1 cellular context compared by ENCODE assay signal in genomic region chr16:10485698-10486382, GRCh38.
TF ChIP-seq lines count a peak whose summit lies in the region.

No MANE protein-coding gene starts in this region.

TF ChIP-seq in K562, 482 proteins besides CTCF, POLR2A, EP300 and RAD21 (continued from another document):
- TF ChIP-seq ZNF518B (CRISPR knock-in tag; IDR thresholded peaks at IDR 0.05) (no peak), STAT5B (CRISPR knock-in tag; IDR thresholded peaks at IDR 0.05) (no peak), KLF10 (CRISPR knock-in tag; IDR thresholded peaks at IDR 0.05) (no peak), TGIF2 (CRISPR knock-in tag; IDR thresholded peaks at IDR 0.05) (no peak), CBFA2T3 (IDR thresholded peaks at IDR 0.05) (peak; percentile 78), CBX3 (IDR thresholded peaks at IDR 0.05; ENCODE audit: borderline replicate concordance in 1 of 2, low read length in 2 of 2) (peak in 1 of 2 experiments; percentile 82; a peak in 2 of 3 replicates), ZBTB26 (CRISPR knock-in tag; IDR thresholded peaks at IDR 0.05) (no peak), CEBPB (tag; IDR thresholded peaks at IDR 0.05) (0 out of 2 replicates have a peak, but pooled peaks have one; percentile 9), TAF7 (tag; IDR thresholded peaks at IDR 0.05) (no peak), CHD1 (IDR thresholded peaks at IDR 0.05; ENCODE audit: low read length) (no peak), MTA3 (IDR thresholded peaks at IDR 0.05; ENCODE audit: borderline replicate concordance) (peak; percentile 22; the same call in 1 of the 2 replicates), SMARCE1 (IDR thresholded peaks at IDR 0.05) (peak; percentile 89; the same call in 1 of the 2 replicates), ADNP (tag; IDR thresholded peaks at IDR 0.05) (0 out of 2 replicates have a peak, but pooled peaks have one; percentile 48), CBX5 (IDR thresholded peaks at IDR 0.05; ENCODE audit: borderline replicate concordance, low read depth) (0 out of 2 replicates have a peak, but pooled peaks have one; percentile 43), MEIS2 (IDR thresholded peaks at IDR 0.05; ENCODE audit: partially characterized antibody) (no peak), PHTF2 (CRISPR knock-in tag; IDR thresholded peaks at IDR 0.05) (no peak), CTBP1 (IDR thresholded peaks at IDR 0.05; ENCODE audit: borderline replicate concordance) (peak; percentile 66), CBFA2T2 (conservative IDR thresholded peaks at IDR 0.05) (peak; percentile 71), TEAD4 (IDR thresholded peaks at IDR 0.05; ENCODE audit: low read length) (peak; percentile 31; the same call in 1 of the 2 replicates), TEAD4 (CRISPR knock-in tag; IDR thresholded peaks at IDR 0.05; ENCODE audit: borderline replicate concordance) (no peak), ATF3 (IDR thresholded peaks at IDR 0.05) (peak; percentile 74), ATF3 (CRISPR knock-in tag; conservative IDR thresholded peaks at IDR 0.05) (no peak), FOXM1 (IDR thresholded peaks at IDR 0.05; ENCODE audit: low read depth) (peak; percentile 71; the same call in 1 of the 2 replicates), FOXM1 (CRISPR knock-in tag; IDR thresholded peaks at IDR 0.05; ENCODE audit: low read depth) (no peak), CC2D1A (IDR thresholded peaks at IDR 0.05) (peak; percentile 42; the same call in 1 of the 2 replicates), FOXJ3 (CRISPR knock-in tag; IDR thresholded peaks at IDR 0.05) (no peak), FOXK2 (conservative IDR thresholded peaks at IDR 0.05 in 1 of 2, IDR thresholded peaks at IDR 0.05 in 1 of 2; ENCODE audit: low read depth in 2 of 2) (0 out of 4 replicates have a peak, but pooled peaks of 1 of the 2 experiments have one; percentile 22), RBM14 (IDR thresholded peaks at IDR 0.05; ENCODE audit: borderline replicate concordance, insufficient read depth, low read depth, low read length) (no peak), MTA1 (IDR thresholded peaks at IDR 0.05; ENCODE audit: borderline replicate concordance) (peak; percentile 58; the same call in 1 of the 2 replicates), TRIM28 (IDR thresholded peaks at IDR 0.05) (peak; percentile 77)
- TF ChIP-seq, protein P1, sequence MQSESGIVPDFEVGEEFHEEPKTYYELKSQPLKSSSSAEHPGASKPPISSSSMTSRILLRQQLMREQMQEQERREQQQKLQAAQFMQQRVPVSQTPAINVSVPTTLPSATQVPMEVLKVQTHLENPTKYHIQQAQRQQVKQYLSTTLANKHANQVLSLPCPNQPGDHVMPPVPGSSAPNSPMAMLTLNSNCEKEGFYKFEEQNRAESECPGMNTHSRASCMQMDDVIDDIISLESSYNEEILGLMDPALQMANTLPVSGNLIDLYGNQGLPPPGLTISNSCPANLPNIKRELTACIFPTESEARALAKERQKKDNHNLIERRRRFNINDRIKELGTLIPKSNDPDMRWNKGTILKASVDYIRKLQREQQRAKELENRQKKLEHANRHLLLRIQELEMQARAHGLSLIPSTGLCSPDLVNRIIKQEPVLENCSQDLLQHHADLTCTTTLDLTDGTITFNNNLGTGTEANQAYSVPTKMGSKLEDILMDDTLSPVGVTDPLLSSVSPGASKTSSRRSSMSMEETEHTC (IDR thresholded peaks at IDR 0.05), result no peak
